ENCODE assay signal across 11 cellular contexts in the genomic region with DNA sequence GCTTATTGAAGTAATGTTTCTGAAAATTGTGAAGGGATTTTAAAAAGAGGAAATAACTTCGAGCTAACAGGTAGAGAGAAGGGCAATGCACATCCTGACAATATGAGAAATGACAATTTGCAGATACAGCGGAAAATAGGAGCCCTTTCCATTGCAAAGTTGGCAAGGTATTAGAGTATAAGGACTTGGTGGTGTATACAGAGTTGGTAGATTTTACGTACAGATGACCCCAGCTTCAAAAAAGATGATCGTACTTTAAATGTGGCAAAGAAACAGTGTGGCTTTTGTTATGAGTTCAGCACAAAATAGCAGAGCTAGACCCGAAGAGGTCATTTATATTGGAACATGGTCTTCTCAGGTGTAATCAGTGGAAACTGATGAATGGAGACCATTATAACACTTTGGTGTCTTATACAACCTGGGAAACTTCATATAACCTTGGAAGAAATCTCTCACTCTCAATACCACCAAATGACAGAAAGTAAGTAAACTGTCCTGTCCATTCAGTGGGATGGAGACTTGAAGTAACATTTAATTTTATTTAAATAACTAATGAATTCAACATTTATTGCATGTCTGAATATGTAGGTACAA. TPM values are rescaled to one million over a fixed set of nuclear protein-coding genes. Genes with fewer than 3 reads are reported as not detected.
DNase-seq lines count a peak whose midpoint lies in the region; ATAC-seq and TF ChIP-seq lines count a peak whose summit lies in the region.
"Had no signal": no experiment of that assay in that cellular context is flagged by ENCODE, and none has a peak within 500 bp of the region (broad histone marks: within the 10 kb centered on the region; RNA-seq: fewer than 3 reads in every experiment).

No MANE protein-coding gene starts in this region.

- H3K9me3 ChIP-seq in right cardiac atrium (ENCODE audit: control insufficient read depth, low read length) (no peaks in the 10 kb centered on the region), mucosa of stomach (ENCODE audit: control insufficient read depth, low read length) (no peaks in the 10 kb centered on the region), vagina (no peaks in the 10 kb centered on the region)

- H3K27me3 ChIP-seq in right cardiac atrium (ENCODE audit: control insufficient read depth, insufficient read depth) (no peaks in the 10 kb centered on the region), mucosa of stomach (ENCODE audit: control insufficient read depth, insufficient read depth, low read length) (no peaks in the 10 kb centered on the region), vagina (no peaks in the 10 kb centered on the region)

- peak overlapping the region; percentile 88 for H3K4me3 Mint-ChIP-seq in activated naive CD8-positive, alpha-beta T cell treated with anti-CD3 and anti-CD28 coated beads, Interleukin-2, amount 10 ng/mL, durations not matched to agents 7 days and 5 days

- no peak for TF ChIP-seq POLR2A in vagina (IDR thresholded peaks at IDR 0.05)

- H3K27ac ChIP-seq in right cardiac atrium (ENCODE audit: low read length) (no peak overlapping the region), vagina (peak overlapping the region; percentile 94)

- H3K36me3 Mint-ChIP-seq in activated naive CD8-positive, alpha-beta T cell treated with anti-CD3 and anti-CD28 coated beads, Interleukin-2, amount 10 ng/mL, durations not matched to agents 7 days and 5 days: peaks cover 43% of the 10 kb centered on the region

- H3K36me3 ChIP-seq in mucosa of stomach (ENCODE audit: control insufficient read depth, insufficient read depth, low read length) (no peaks in the 10 kb centered on the region), vagina (peaks cover 0 to 4% of the 10 kb centered on the region in 2 donors)

- intact Hi-C loops in right cardiac atrium (cut with DNase I) (no loop called here), left cardiac atrium (cut with DNase I) (no loop called here), vagina (cut with DNase I) (loop anchor here (10.0 kb wide), 1 partner anchor 888 kb away; no protein-coding TSS in a partner anchor)

- H3K9me3 Mint-ChIP-seq in activated naive CD8-positive, alpha-beta T cell treated with anti-CD3 and anti-CD28 coated beads, Interleukin-2, amount 10 ng/mL, durations not matched to agents 7 days and 5 days: peaks cover 18% of the 10 kb centered on the region

- POLR2A ChIA-PET in activated naive CD8-positive, alpha-beta T cell treated with anti-CD3 and anti-CD28 coated beads, Interleukin-2, amount 10 ng/mL, durations not matched to agents 7 days and 5 days (lab: Charles Lee): interaction anchor here (0.6 to 7.2 kb wide), 15 partner anchors 40 to 692 kb away, joined by 3 to 209 read pairs (median 6); a partner anchor contains a TSS

- DNase-seq in right cardiac atrium (no peak), left cardiac atrium (no peak), vagina (ENCODE audit: extremely low spot score in 2 of 2) (no peak), NCI-H510A treated with DMSO at 0.1 percent for 48 hours (lab: John Stamatoyannopoulos, UW) (no peak), germinal center (ENCODE audit: low spot score) (no peak)
- DNase-seq in activated naive CD8-positive, alpha-beta T cell treated with anti-CD3 and anti-CD28 coated beads, Interleukin-2, amount 10 ng/mL, durations not matched to agents 7 days and 5 days: no peak
- DNase-seq: activated CD4-positive, CD25-positive, alpha-beta regulatory T cell treated with anti-CD3 and anti-CD28 coated beads, Interleukin-2, amount 50 U/mL, for 72 hours; effector CD8-positive, alpha-beta T cell had no signal

- no peaks in the 10 kb centered on the region for H3K27me3 Mint-ChIP-seq in activated naive CD8-positive, alpha-beta T cell treated with anti-CD3 and anti-CD28 coated beads, Interleukin-2, amount 10 ng/mL, durations not matched to agents 7 days and 5 days

- peak overlapping the region; percentile 91 for H3K27ac Mint-ChIP-seq in activated naive CD8-positive, alpha-beta T cell treated with anti-CD3 and anti-CD28 coated beads, Interleukin-2, amount 10 ng/mL, durations not matched to agents 7 days and 5 days

- WGBS in right cardiac atrium: 60% methylated on average over 5 of the region's 5 CpGs

- ATAC-seq in right cardiac atrium: no peak
- ATAC-seq in left cardiac atrium: no peak
- peak; percentile 4 for ATAC-seq in activated naive CD8-positive, alpha-beta T cell treated with anti-CD3 and anti-CD28 coated beads, Interleukin-2, amount 10 ng/mL, durations not matched to agents 7 days and 5 days (ENCODE audit: low read depth)
- ATAC-seq in HG02571 (IDR thresholded peaks at IDR 0.05; ENCODE audit: unreplicated experiment): no peak

- H3K4me1 Mint-ChIP-seq in activated naive CD8-positive, alpha-beta T cell treated with anti-CD3 and anti-CD28 coated beads, Interleukin-2, amount 10 ng/mL, durations not matched to agents 7 days and 5 days: peaks cover 37% of the 10 kb centered on the region

- H3K9ac ChIP-seq in mucosa of stomach (ENCODE audit: low read length): peak overlapping the region; percentile 28

- no peak for TF ChIP-seq CTCF in vagina (IDR thresholded peaks at IDR 0.05)

- peak overlapping the region; percentile 71 for H3K4me3 ChIP-seq in right cardiac atrium (ENCODE audit: low read length)
- no peak overlapping the region for H3K4me3 ChIP-seq in mucosa of stomach (ENCODE audit: low read length)
- peak overlapping the region; percentile 15 to 50 for H3K4me3 ChIP-seq in vagina

- no peaks in the 10 kb centered on the region for H3K4me1 ChIP-seq in right cardiac atrium (ENCODE audit: control insufficient read depth, insufficient read depth, low read length)
- no peaks in the 10 kb centered on the region for H3K4me1 ChIP-seq in mucosa of stomach (ENCODE audit: control insufficient read depth, insufficient read depth, low read length)
- peaks cover 19% of the 10 kb centered on the region for H3K4me1 ChIP-seq in vagina

RNA-seq across cellular contexts. Expression of a gene that starts 2.3 kb away (rescaled TPM):
- 1 to 10 TPM; 3.7 to 7.2 (median 5.1) TPM for total RNA-seq in right cardiac atrium
- polyA plus RNA-seq in right cardiac atrium: 5.0 TPM
- total RNA-seq in left cardiac atrium: 1 to 10 TPM; 3.9 to 8.6 TPM
- 10 to 100 TPM; 83.9 to 89.7 TPM for total RNA-seq in activated naive CD8-positive, alpha-beta T cell treated with anti-CD3 and anti-CD28 coated beads, Interleukin-2, amount 10 ng/mL, durations not matched to agents 7 days and 5 days
- 35.6 TPM for total RNA-seq in vagina

RNA-seq across cellular contexts. Expression of a gene that starts 14.4 kb away (rescaled TPM):
- not detected for total RNA-seq in right cardiac atrium
- polyA plus RNA-seq in right cardiac atrium: not detected
- total RNA-seq in left cardiac atrium: not detected
- under 1 TPM; 0.58 to 0.74 TPM for total RNA-seq in activated naive CD8-positive, alpha-beta T cell treated with anti-CD3 and anti-CD28 coated beads, Interleukin-2, amount 10 ng/mL, durations not matched to agents 7 days and 5 days
- not detected for total RNA-seq in vagina
- total RNA-seq: mesenteric fat pad had no signal

RNA-seq across cellular contexts. Expression of a gene that starts 39.6 kb away (rescaled TPM):
- total RNA-seq in right cardiac atrium (1 to 10 TPM in 1 of 4 donors, under 1 TPM in 3; 0.28 to 1.6 (median 0.62) TPM), left cardiac atrium (under 1 TPM; 0.27 to 0.31 TPM), vagina (not detected)
- polyA plus RNA-seq in right cardiac atrium: 0.32 TPM
- under 1 TPM; 0.80 to 0.96 TPM for total RNA-seq in activated naive CD8-positive, alpha-beta T cell treated with anti-CD3 and anti-CD28 coated beads, Interleukin-2, amount 10 ng/mL, durations not matched to agents 7 days and 5 days
